Comparison of ENCODE assay signal across 8 cellular contexts in genomic region chr1:32963746-32964460, GRCh38. TPM values are rescaled to one million over a fixed set of nuclear protein-coding genes. Genes with fewer than 3 reads are reported as not detected.
A peak's percentile ranks its signal among the peaks of the same experiment; 100 is the strongest.
DNase-seq lines count a peak whose midpoint lies in the region; ATAC-seq lines count a peak whose summit lies in the region.

No MANE protein-coding gene starts in this region.

- H3K27me3 ChIP-seq in mucosa of stomach (ENCODE audit: control insufficient read depth, insufficient read depth, low read length): no peaks in the 10 kb centered on the region

- ATAC-seq in HG02943 (IDR thresholded peaks at IDR 0.05; ENCODE audit: low read depth, unreplicated experiment): peak; percentile 13
- ATAC-seq in activated CD8-positive, alpha-beta memory T cell treated with anti-CD3 and anti-CD28 coated beads, Interleukin-2, amount 10 ng/mL, durations not matched to agents 7 days and 5 days: peak; percentile 37

- H3K27ac Mint-ChIP-seq in activated CD8-positive, alpha-beta memory T cell treated with anti-CD3 and anti-CD28 coated beads, Interleukin-2, amount 10 ng/mL, durations not matched to agents 7 days and 5 days: peak overlapping the region; percentile 81

- DNase-seq in NCI-H1436 (lab: John Stamatoyannopoulos, UW) (peak; percentile 30), NCI-H1436 treated with DMSO at 0.1 percent for 48 hours (lab: John Stamatoyannopoulos, UW) (no peak), NCI-H748 (lab: John Stamatoyannopoulos, UW; ENCODE audit: unreplicated experiment) (peak; percentile 64), epidermal melanocyte (ENCODE audit: insufficient read length, low spot score) (peak; percentile 70)
- peak; percentile 78 for DNase-seq in activated CD8-positive, alpha-beta memory T cell treated with anti-CD3 and anti-CD28 coated beads, Interleukin-2, amount 10 ng/mL, durations not matched to agents 7 days and 5 days
- DNase-seq in stimulated activated CD8-positive, alpha-beta memory T cell treated with anti-CD3 and anti-CD28 coated beads, Interleukin-7, amount 100 ng/mL, for 1 hour (ENCODE audit: low read depth in 2 of 2): peak; percentile 24 to 30

- no peaks in the 10 kb centered on the region for H3K9me3 Mint-ChIP-seq in activated CD8-positive, alpha-beta memory T cell treated with anti-CD3 and anti-CD28 coated beads, Interleukin-2, amount 10 ng/mL, durations not matched to agents 7 days and 5 days (ENCODE audit: low read depth)

- peak overlapping the region; percentile 80 for H3K4me3 Mint-ChIP-seq in activated CD8-positive, alpha-beta memory T cell treated with anti-CD3 and anti-CD28 coated beads, Interleukin-2, amount 10 ng/mL, durations not matched to agents 7 days and 5 days

- peaks cover 4% of the 10 kb centered on the region for H3K36me3 Mint-ChIP-seq in activated CD8-positive, alpha-beta memory T cell treated with anti-CD3 and anti-CD28 coated beads, Interleukin-2, amount 10 ng/mL, durations not matched to agents 7 days and 5 days

- H3K4me1 ChIP-seq in mucosa of stomach (ENCODE audit: control insufficient read depth, insufficient read depth, low read length): peaks cover 21% of the 10 kb centered on the region

- no peaks in the 10 kb centered on the region for H3K36me3 ChIP-seq in mucosa of stomach (ENCODE audit: control insufficient read depth, insufficient read depth, low read length)

- CTCF ChIA-PET in activated CD8-positive, alpha-beta memory T cell treated with anti-CD3 and anti-CD28 coated beads, Interleukin-2, amount 10 ng/mL, durations not matched to agents 7 days and 5 days (lab: Charles Lee): interaction anchor here (0.8 to 1.4 kb wide), 8 partner anchors 8 to 135 kb away, joined by 3 to 5 read pairs (median 4); no protein-coding TSS in a partner anchor

- H3K9me3 ChIP-seq in mucosa of stomach (ENCODE audit: control insufficient read depth, low read length): no peaks in the 10 kb centered on the region

- no peaks in the 10 kb centered on the region for H3K27me3 Mint-ChIP-seq in activated CD8-positive, alpha-beta memory T cell treated with anti-CD3 and anti-CD28 coated beads, Interleukin-2, amount 10 ng/mL, durations not matched to agents 7 days and 5 days

- H3K9ac ChIP-seq in mucosa of stomach (ENCODE audit: low read length): peak overlapping the region; percentile 69

- H3K4me1 Mint-ChIP-seq in activated CD8-positive, alpha-beta memory T cell treated with anti-CD3 and anti-CD28 coated beads, Interleukin-2, amount 10 ng/mL, durations not matched to agents 7 days and 5 days: peaks cover 57% of the 10 kb centered on the region

- H3K4me3 ChIP-seq in mucosa of stomach (ENCODE audit: low read length): peak overlapping the region; percentile 67

RNA-seq across cellular contexts. Expression of gene RNF19B, which starts 0.7 kb away (rescaled TPM):
- 10 to 100 TPM; 31.6 to 47.4 TPM for total RNA-seq in activated CD8-positive, alpha-beta memory T cell treated with anti-CD3 and anti-CD28 coated beads, Interleukin-2, amount 10 ng/mL, durations not matched to agents 7 days and 5 days
